8 cellular contexts compared by ENCODE assay signal in genomic region chr19:42423462-42424344, GRCh38. TPM values are rescaled to one million over a fixed set of nuclear protein-coding genes. Genes with fewer than 3 reads are reported as not detected.
DNase-seq lines count a peak whose midpoint lies in the region; ATAC-seq, FAIRE-seq and TF ChIP-seq lines count a peak whose summit lies in the region.

No MANE protein-coding gene starts in this region.

- no peaks in the 10 kb centered on the region for H3K79me2 ChIP-seq in H1 (ENCODE audit: control insufficient read depth in 1 of 2, insufficient read depth in 2 of 2, low read length in 2 of 2)

- CTCF ChIA-PET in H1 (lab: Charles Lee; ENCODE audit: partially characterized antibody) = interaction anchor here (0.8 to 10.3 kb wide), 14 partner anchors 8 to 432 kb away, joined by 3 to 101 read pairs (median 4); partner anchors contain the start of gene CXCL17

- H3K4ac ChIP-seq in H1 (replicated peaks; ENCODE audit: insufficient read length, low read depth, low read length) (no peak overlapping the region), mesenchymal stem cell (ENCODE audit: low read depth in 1 of 2, low read length in 2 of 2) (peak overlapping the region; percentile 42 to 52)

- peak overlapping the region; percentile 97 for H3K18ac ChIP-seq in H1 (ENCODE audit: extremely low read depth, low read length)
- H3K18ac ChIP-seq in mesenchymal stem cell (ENCODE audit: low read depth in 1 of 2, low read length in 2 of 2) = peak overlapping the region; percentile 46 to 85

- TF ChIP-seq CTCF in AG09309 (IDR thresholded peaks at IDR 0.05; ENCODE audit: control insufficient read depth, insufficient read depth, low read depth, low read length, missing control alignments) (no peak), H1 (IDR thresholded peaks at IDR 0.05; ENCODE audit: control extremely low read depth in 1 of 3, insufficient read depth in 1 of 3, low read depth in 1 of 3, low read length in 3 of 3) (no peak)

- peak overlapping the region; percentile 69 for H4K5ac ChIP-seq in H1 (ENCODE audit: insufficient read length, low read depth, low read length)

- H3K9me3 ChIP-seq in H1 (ENCODE audit: insufficient read depth in 2 of 2, low read depth in 1 of 2, low read length in 1 of 2) = peaks cover 4 to 9% of the 10 kb centered on the region in 2 experiments
- H3K9me3 ChIP-seq in mesenchymal stem cell (ENCODE audit: control insufficient read depth, low read length) = no peaks in the 10 kb centered on the region

- no peaks in the 10 kb centered on the region for H3K79me1 ChIP-seq in H1 (ENCODE audit: low read depth, low read length)
- peaks cover 2% of the 10 kb centered on the region for H3K79me1 ChIP-seq in mesenchymal stem cell (replicated peaks; ENCODE audit: low read length, poor library complexity, severe bottlenecking)

- H2BK15ac ChIP-seq in H1 (ENCODE audit: low read length) = peak overlapping the region; percentile 8; the same call in 1 of the 2 replicates
- peak overlapping the region; percentile 71 for H2BK15ac ChIP-seq in mesenchymal stem cell (ENCODE audit: low read depth, poor library complexity, severe bottlenecking)

- TF ChIP-seq RAD21 in H1 (IDR thresholded peaks at IDR 0.05 in 1 of 2, conservative IDR thresholded peaks at IDR 0.05 in 1 of 2; ENCODE audit: low read depth in 2 of 2, low read length in 2 of 2) = no peak

- H2BK20ac ChIP-seq in H1 (ENCODE audit: low read length) = peak overlapping the region; percentile 57; the same call in 1 of the 2 replicates

- FAIRE-seq in H1 (lab: Jason Lieb, UNC) = no peak

- POLR2A ChIA-PET in H1 (lab: Charles Lee; ENCODE audit: partially characterized antibody) = interaction anchor here (0.5 to 3.1 kb wide), 23 partner anchors 8 to 1898 kb away, joined by 3 to 24 read pairs (median 5); partner anchors contain the start of gene CXCL17

- H3K56ac ChIP-seq in H1 (replicated peaks; ENCODE audit: insufficient read length, low read depth, low read length) = no peak overlapping the region

- H2AFZ ChIP-seq in H1 (ENCODE audit: low read length) = no peak overlapping the region; the same call in 1 of the 2 replicates
- peak overlapping the region; percentile 98 for H2AFZ ChIP-seq in mesenchymal stem cell (ENCODE audit: low read depth, low read length)

- H3K4me2 ChIP-seq in H1 (ENCODE audit: insufficient read depth in 1 of 2, low read depth in 2 of 2, low read length in 2 of 2) = peak overlapping the region; percentile 77 to 89
- H3K4me2 ChIP-seq in mesenchymal stem cell (ENCODE audit: low read length, poor library complexity, severe bottlenecking) = peak overlapping the region; percentile 96

- peak overlapping the region; percentile 86 for H4K91ac ChIP-seq in H1 (replicated peaks; ENCODE audit: insufficient read length, low read length)
- H4K91ac ChIP-seq in mesenchymal stem cell (ENCODE audit: low read length) = no peak overlapping the region

- no peak overlapping the region for H3K14ac ChIP-seq in H1 (ENCODE audit: insufficient read length)
- no peak overlapping the region for H3K14ac ChIP-seq in mesenchymal stem cell (ENCODE audit: low read length in 2 of 2)

- H2BK12ac ChIP-seq in H1 (ENCODE audit: low read depth, low read length) = peak overlapping the region; percentile 77; the same call in 1 of the 2 replicates
- H2BK12ac ChIP-seq in mesenchymal stem cell (ENCODE audit: low read length in 2 of 2) = peak overlapping the region; percentile 21 to 81

- H3K36me3 ChIP-seq in H1 (ENCODE audit: control insufficient read depth in 2 of 4, insufficient read depth in 4 of 4, low read length in 3 of 4) (no peaks in the 10 kb centered on the region), mesenchymal stem cell (ENCODE audit: control insufficient read depth in 1 of 2, insufficient read depth in 2 of 2, low read depth in 1 of 2, low read length in 2 of 2) (no peaks in the 10 kb centered on the region)

- peaks cover 7% of the 10 kb centered on the region; the same call in 1 of the 2 replicates for H3K23me2 ChIP-seq in H1 (ENCODE audit: low read depth, low read length)

- WGBS in H1 (ENCODE audit: extremely low coverage in 1 of 2, insufficient coverage in 1 of 2, insufficient read length in 1 of 2, insufficient replicate concordance in 2 of 2, low coverage in 1 of 2, low lambda C conversion rate in 2 of 2, missing lambda C conversion rate in 1 of 2), 2 experiments = 7% methylated on average over 64 of the region's 65 CpGs; no CpG with 5 or more reads in 1 of the 2 experiments
- 17% methylated on average over 60 of the region's 65 CpGs for WGBS in mesenchymal stem cell

- H2BK5ac ChIP-seq in H1 (ENCODE audit: low read depth, low read length) = 0 out of 2 replicates have a peak overlapping the region, but pooled peaks have one; percentile 24
- no peak overlapping the region for H2BK5ac ChIP-seq in mesenchymal stem cell (ENCODE audit: low read depth, low read length, poor library complexity, severe bottlenecking)

- H2BK120ac ChIP-seq in H1 (replicated peaks; ENCODE audit: low read depth, low read length) (no peak overlapping the region), mesenchymal stem cell (ENCODE audit: low read depth, low read length) (peak overlapping the region; percentile 62)

- H3K27ac ChIP-seq in H1 (ENCODE audit: low read depth, low read length) = 0 out of 2 replicates have a peak overlapping the region, but pooled peaks have one; percentile 34
- no peak overlapping the region for H3K27ac ChIP-seq in mesenchymal stem cell (ENCODE audit: low read length, poor library complexity, severe bottlenecking)

- H3K4me3 ChIP-seq in AG09309 (ENCODE audit: control insufficient read depth, low read depth, low read length) (peak overlapping the region; percentile 56), H1 (ENCODE audit: extremely low read depth in 1 of 4, insufficient read depth in 2 of 4, low read depth in 3 of 4, low read length in 4 of 4) (peak overlapping the region; percentile 58 to 68 (median 64)), mesenchymal stem cell (ENCODE audit: insufficient read depth in 1 of 2, low read depth in 1 of 2, low read length in 2 of 2) (peak overlapping the region; percentile 68 to 82)

- peak; percentile 59 for DNase-seq in AG09309 (ENCODE audit: low read depth)
- DNase-seq in NCI-H69 (lab: John Stamatoyannopoulos, UW) = peak; percentile 97
- peak; percentile 80 to 84 (median 83) for DNase-seq in activated CD8-positive, alpha-beta memory T cell treated with anti-CD3 and anti-CD28 coated beads for 48 hours (ENCODE audit: low read depth in 2 of 3, low spot score in 2 of 3)
- peak in 1 of 2 experiments; percentile 96 for DNase-seq in H1 (ENCODE audit: low read depth in 1 of 2, low spot score in 2 of 2)
- peak; percentile 94 for DNase-seq in mesenchymal stem cell
- DNase-seq in stimulated activated CD4-positive, alpha-beta T cell treated with anti-CD3 and anti-CD28 coated beads, TNF-alpha, amount 100 ng/mL, for 48 hours (ENCODE audit: low read depth in 3 of 3) = peak; percentile 87 to 92 (median 88)

- TF ChIP-seq POLR2A in H1 (IDR thresholded peaks at IDR 0.05; ENCODE audit: control extremely low read depth in 1 of 2, low read depth in 2 of 2, low read length in 2 of 2) = peak in 1 of 2 experiments; percentile 69; a peak in 1 of 3 replicates

- H4K8ac ChIP-seq in H1 (ENCODE audit: extremely low read depth, insufficient read depth, low read length) (peak overlapping the region; percentile 47; the same call in 1 of the 2 replicates), mesenchymal stem cell (ENCODE audit: low read length) (peak overlapping the region; percentile 85)

- H3K9ac ChIP-seq in H1 (replicated peaks in 1 of 4; ENCODE audit: extremely low read depth in 1 of 4, low read depth in 3 of 4, low read length in 3 of 4) (peak overlapping the region in 2 of 4 experiments; percentile 63 to 64; a peak in 4 of 7 replicates), mesenchymal stem cell (ENCODE audit: low read length) (peak overlapping the region; percentile 68)

- H3K23ac ChIP-seq in H1 (ENCODE audit: insufficient read length) = no peak overlapping the region
- H3K23ac ChIP-seq in mesenchymal stem cell (ENCODE audit: low read length in 2 of 2) = peak overlapping the region in 1 of 2 experiments; percentile 51

- peaks cover 7 to 16% of the 10 kb centered on the region in 2 experiments for H4K20me1 ChIP-seq in H1 (replicated peaks in 1 of 2; ENCODE audit: control insufficient read depth in 1 of 2, insufficient read depth in 2 of 2, low read length in 2 of 2)

- no peak overlapping the region for H2AK5ac ChIP-seq in H1 (ENCODE audit: low read depth, low read length)
- no peak overlapping the region for H2AK5ac ChIP-seq in mesenchymal stem cell (ENCODE audit: low read length, severe bottlenecking)

- TF ChIP-seq EP300 in H1 (IDR thresholded peaks at IDR 0.05; ENCODE audit: borderline replicate concordance in 1 of 2, low read depth in 2 of 2, low read length in 2 of 2) = no peak

- peak; percentile 92 for ATAC-seq in GM19035 (IDR thresholded peaks at IDR 0.05; ENCODE audit: unreplicated experiment)
- peak; percentile 82 for ATAC-seq in HG03196 (IDR thresholded peaks at IDR 0.05; ENCODE audit: unreplicated experiment)

- H3K27me3 ChIP-seq in H1 (replicated peaks in 1 of 4; ENCODE audit: control insufficient read depth in 3 of 4, extremely low read depth in 1 of 4, insufficient read depth in 3 of 4, low read length in 3 of 4) (peaks cover 13 to 41% (median 35%) of the 10 kb centered on the region in 4 experiments), mesenchymal stem cell (ENCODE audit: control insufficient read depth in 1 of 2, insufficient read depth in 1 of 2, low read length in 2 of 2) (peaks cover 14 to 17% of the 10 kb centered on the region in 2 experiments)

- peaks cover 0 to 13% (median 4%) of the 10 kb centered on the region in 4 experiments; a peak in 5 of 7 replicates for H3K4me1 ChIP-seq in H1 (replicated peaks in 1 of 4; ENCODE audit: control insufficient read depth in 3 of 4, insufficient read depth in 4 of 4, low read length in 3 of 4)
- peaks cover 17% of the 10 kb centered on the region for H3K4me1 ChIP-seq in mesenchymal stem cell (ENCODE audit: control insufficient read depth, insufficient read depth, low read depth, low read length)

RNA-seq across cellular contexts. Expression of gene LIPE, which starts 3.5 kb away (rescaled TPM):
- total RNA-seq in H1 (2021; fragmentation: NEBNext Ultra II Directional; extraction: Animal tissue kit (Norgen Biotek cat#: 25700)) = 12.5 and 15.9 TPM in 2 replicates
- 8.7 and 17.0 TPM in 2 replicates for polyA plus RNA-seq in H1 (2011; rRNA removed)
- 10.3 TPM for polyA plus RNA-seq in H1 (2011; cell fraction: cytosol; rRNA removed)
- polyA plus RNA-seq in H1 (2011; cell fraction: nucleus; rRNA removed) = 15.3 TPM
- 5.6 to 13.0 TPM (median 9.4 TPM) in 4 replicates for polyA plus RNA-seq in H1 (2012, experiment 1 of 2)
- 5.2 TPM for polyA plus RNA-seq in H1 (2012, experiment 2 of 2)
- polyA plus RNA-seq in H1 (2013, experiment 1 of 2) = 6.4 TPM
- polyA plus RNA-seq in H1 (2013, experiment 2 of 2) = 5.8 TPM
- 3.5 and 7.4 TPM in 2 replicates for polyA minus RNA-seq in H1 (2011; rRNA and poly(A)+ RNA removed)
- polyA minus RNA-seq in H1 (2011; cell fraction: cytosol; rRNA and poly(A)+ RNA removed) = 10.0 TPM
- polyA minus RNA-seq in H1 (2011; cell fraction: nucleus; rRNA and poly(A)+ RNA removed) = 18.8 TPM
- 1.6 TPM for polyA plus RNA-seq in mesenchymal stem cell (2013, experiment 1 of 2)
- 2.0 TPM for polyA plus RNA-seq in mesenchymal stem cell (2013, experiment 2 of 2)

RNA-seq across cellular contexts. Expression of gene CXCL17, which starts 19.0 kb away (rescaled TPM):
- total RNA-seq in H1 (2021; fragmentation: NEBNext Ultra II Directional; extraction: Animal tissue kit (Norgen Biotek cat#: 25700)) = not detected in 2 replicates
- 0.11 TPM in 1 of 2 replicates, not detected in the other for polyA plus RNA-seq in H1 (2011; rRNA removed)
- polyA plus RNA-seq in H1 (2011; cell fraction: cytosol; rRNA removed) = 0.09 TPM
- polyA plus RNA-seq in H1 (2011; cell fraction: nucleus; rRNA removed) = not detected
- polyA plus RNA-seq in H1 (2012, experiment 1 of 2) = not detected in 4 replicates
- polyA plus RNA-seq in H1 (2012, experiment 2 of 2) = not detected
- not detected for polyA plus RNA-seq in H1 (2013, experiment 1 of 2)
- polyA plus RNA-seq in H1 (2013, experiment 2 of 2) = 0.06 TPM
- polyA minus RNA-seq in H1 (2011; rRNA and poly(A)+ RNA removed) = not detected in 2 replicates
- polyA minus RNA-seq in H1 (2011; cell fraction: cytosol; rRNA and poly(A)+ RNA removed) = not detected
- polyA minus RNA-seq in H1 (2011; cell fraction: nucleus; rRNA and poly(A)+ RNA removed) = not detected
- polyA plus RNA-seq in mesenchymal stem cell (2013, experiment 1 of 2) = not detected
- polyA plus RNA-seq in mesenchymal stem cell (2013, experiment 2 of 2) = not detected

RNA-seq across cellular contexts. Expression of gene CNFN, which starts 33.6 kb away (rescaled TPM):
- 8.9 and 12.6 TPM in 2 replicates for total RNA-seq in H1 (2021; fragmentation: NEBNext Ultra II Directional; extraction: Animal tissue kit (Norgen Biotek cat#: 25700))
- 31.5 and 54.3 TPM in 2 replicates for polyA plus RNA-seq in H1 (2011; rRNA removed)
- 22.7 TPM for polyA plus RNA-seq in H1 (2011; cell fraction: cytosol; rRNA removed)
- polyA plus RNA-seq in H1 (2011; cell fraction: nucleus; rRNA removed) = 26.0 TPM
- polyA plus RNA-seq in H1 (2012, experiment 1 of 2) = 9.3 to 41.6 TPM (median 27.4 TPM) in 4 replicates
- 6.6 TPM for polyA plus RNA-seq in H1 (2012, experiment 2 of 2)
- 39.2 TPM for polyA plus RNA-seq in H1 (2013, experiment 1 of 2)
- polyA plus RNA-seq in H1 (2013, experiment 2 of 2) = 41.9 TPM
- polyA minus RNA-seq in H1 (2011; rRNA and poly(A)+ RNA removed) = 3.0 TPM in 2 replicates
- 7.1 TPM for polyA minus RNA-seq in H1 (2011; cell fraction: cytosol; rRNA and poly(A)+ RNA removed)
- 4.8 TPM for polyA minus RNA-seq in H1 (2011; cell fraction: nucleus; rRNA and poly(A)+ RNA removed)
- polyA plus RNA-seq in mesenchymal stem cell (2013, experiment 1 of 2) = 2.6 TPM
- 3.9 TPM for polyA plus RNA-seq in mesenchymal stem cell (2013, experiment 2 of 2)
